Comparison of ENCODE assay signal across 14 cellular contexts in the genomic region with DNA sequence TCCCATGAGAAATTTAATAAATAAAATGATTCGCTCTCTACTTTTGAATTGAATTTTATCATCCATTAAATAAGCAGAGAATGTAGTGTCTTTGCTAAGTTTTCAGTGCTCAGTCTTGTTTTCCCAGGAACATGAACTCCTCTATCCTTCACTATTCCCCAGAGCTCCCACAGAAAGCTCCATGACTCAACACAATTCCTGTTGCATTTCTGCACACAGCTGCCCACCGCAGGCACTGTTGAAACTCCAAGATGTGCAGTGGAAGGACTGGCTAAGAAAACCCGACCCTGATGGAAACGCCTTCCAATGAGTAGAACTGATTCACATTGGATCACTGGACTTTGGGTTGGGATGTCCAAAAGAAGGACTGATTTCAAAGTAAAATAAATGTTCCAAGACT.
DNase-seq lines count a peak whose midpoint lies in the region; ATAC-seq and TF ChIP-seq lines count a peak whose summit lies in the region.
"Had no signal": no experiment of that assay in that cellular context is flagged by ENCODE, and none has a peak within 500 bp of the region (broad histone marks: within the 10 kb centered on the region; RNA-seq: fewer than 3 reads in every experiment).

No MANE protein-coding gene starts in this region.

- peaks cover 5% of the 10 kb centered on the region for H3K9me3 Mint-ChIP-seq in activated naive CD4-positive, alpha-beta T cell treated with anti-CD3 and anti-CD28 coated beads, Interleukin-2, amount 50 U/mL, for 24 hours
- H3K9me3 Mint-ChIP-seq in activated naive CD8-positive, alpha-beta T cell treated with anti-CD3 and anti-CD28 coated beads, Interleukin-2, amount 50 U/mL, for 24 hours = no peaks in the 10 kb centered on the region
- H3K9me3 Mint-ChIP-seq: dendritic cell treated with granulocyte-macrophage colony-stimulating factor and Interleukin-4, amounts not matched to agents 40 ng/mL and 50 ng/mL, for 4 days; memory B cell had no signal

- TF ChIP-seq CTCF in heart right ventricle (IDR thresholded peaks at IDR 0.05) = no peak

- peak overlapping the region; percentile 96 for H3K27ac Mint-ChIP-seq in activated naive CD4-positive, alpha-beta T cell treated with anti-CD3 and anti-CD28 coated beads, Interleukin-2, amount 50 U/mL, for 24 hours
- H3K27ac Mint-ChIP-seq in activated naive CD8-positive, alpha-beta T cell treated with anti-CD3 and anti-CD28 coated beads, Interleukin-2, amount 50 U/mL, for 24 hours = peak overlapping the region; percentile 93
- H3K27ac Mint-ChIP-seq: dendritic cell treated with granulocyte-macrophage colony-stimulating factor and Interleukin-4, amounts not matched to agents 40 ng/mL and 50 ng/mL, for 4 days; memory B cell had no signal

- no peak for DNase-seq in activated naive CD4-positive, alpha-beta T cell treated with anti-CD3 and anti-CD28 coated beads, Interleukin-2, amount 50 U/mL, for 16 hours
- no peak for DNase-seq in activated naive CD8-positive, alpha-beta T cell treated with anti-CD3 and anti-CD28 coated beads, Interleukin-2, amount 50 U/mL, for 24 hours
- DNase-seq in heart right ventricle (no peak), smooth muscle cell of the brain vasculature (ENCODE audit: low read depth, low spot score) (peak; percentile 64), NCI-H345 (lab: John Stamatoyannopoulos, UW) (no peak), NCI-H1092 treated with DMSO at 0.1 percent for 48 hours (lab: John Stamatoyannopoulos, UW) (no peak)
- DNase-seq: esophagus squamous epithelium, HCEC 1CT, NCI-H2081 treated with DMSO at 0.1 percent for 48 hours, ovary had no signal

- peaks cover 2 to 17% (median 10%) of the 10 kb centered on the region in 9 donors for H3K4me1 ChIP-seq in heart right ventricle

- no peaks in the 10 kb centered on the region for H3K27me3 Mint-ChIP-seq in activated naive CD4-positive, alpha-beta T cell treated with anti-CD3 and anti-CD28 coated beads, Interleukin-2, amount 50 U/mL, for 24 hours
- H3K27me3 Mint-ChIP-seq in activated naive CD8-positive, alpha-beta T cell treated with anti-CD3 and anti-CD28 coated beads, Interleukin-2, amount 50 U/mL, for 24 hours = no peaks in the 10 kb centered on the region
- H3K27me3 Mint-ChIP-seq: dendritic cell treated with granulocyte-macrophage colony-stimulating factor and Interleukin-4, amounts not matched to agents 40 ng/mL and 50 ng/mL, for 4 days; memory B cell had no signal

- 75% methylated on average over 4 of the region's 4 CpGs for WGBS in heart right ventricle, 2 donors

- intact Hi-C loops in heart right ventricle (cut with DNase I) = loop anchor here in 1 of 10 donors (10.0 kb wide), 1 partner anchor 57 kb away; no protein-coding TSS in a partner anchor

- H3K27ac ChIP-seq in heart right ventricle = peak overlapping the region in 2 of 10 donors; percentile 20 to 21
- H3K27ac ChIP-seq: esophagus squamous epithelium, ovary had no signal

- no peaks in the 10 kb centered on the region for H3K9me3 ChIP-seq in heart right ventricle
- H3K9me3 ChIP-seq: esophagus squamous epithelium, ovary had no signal

- H3K4me3 Mint-ChIP-seq in activated naive CD4-positive, alpha-beta T cell treated with anti-CD3 and anti-CD28 coated beads, Interleukin-2, amount 50 U/mL, for 24 hours = no peak overlapping the region
- H3K4me3 Mint-ChIP-seq in activated naive CD8-positive, alpha-beta T cell treated with anti-CD3 and anti-CD28 coated beads, Interleukin-2, amount 50 U/mL, for 24 hours = no peak overlapping the region
- H3K4me3 Mint-ChIP-seq: dendritic cell treated with granulocyte-macrophage colony-stimulating factor and Interleukin-4, amounts not matched to agents 40 ng/mL and 50 ng/mL, for 4 days; memory B cell had no signal

- H3K4me3 ChIP-seq in heart right ventricle = no peak overlapping the region
- H3K4me3 ChIP-seq: esophagus squamous epithelium, ovary had no signal

- H3K4me1 Mint-ChIP-seq in activated naive CD4-positive, alpha-beta T cell treated with anti-CD3 and anti-CD28 coated beads, Interleukin-2, amount 50 U/mL, for 24 hours = peaks cover 80% of the 10 kb centered on the region
- peaks cover 68% of the 10 kb centered on the region for H3K4me1 Mint-ChIP-seq in activated naive CD8-positive, alpha-beta T cell treated with anti-CD3 and anti-CD28 coated beads, Interleukin-2, amount 50 U/mL, for 24 hours

- H3K36me3 ChIP-seq in heart right ventricle = no peaks in the 10 kb centered on the region
- H3K36me3 ChIP-seq: esophagus squamous epithelium, ovary had no signal

- H3K36me3 Mint-ChIP-seq in activated naive CD4-positive, alpha-beta T cell treated with anti-CD3 and anti-CD28 coated beads, Interleukin-2, amount 50 U/mL, for 24 hours = peaks cover 8% of the 10 kb centered on the region
- peaks cover 4% of the 10 kb centered on the region for H3K36me3 Mint-ChIP-seq in activated naive CD8-positive, alpha-beta T cell treated with anti-CD3 and anti-CD28 coated beads, Interleukin-2, amount 50 U/mL, for 24 hours (ENCODE audit: low read depth)
- H3K36me3 Mint-ChIP-seq: memory B cell had no signal

- no peak for ATAC-seq in activated naive CD8-positive, alpha-beta T cell treated with anti-CD3 and anti-CD28 coated beads, Interleukin-2, amount 50 U/mL, for 24 hours
- ATAC-seq in heart right ventricle = peak in 7 of 8 donors; percentile 54 to 86 (median 70)
- ATAC-seq in HG03571 (IDR thresholded peaks at IDR 0.05; ENCODE audit: unreplicated experiment) = no peak

- peaks cover 0 to 3% (median 0%) of the 10 kb centered on the region in 7 donors for H3K27me3 ChIP-seq in heart right ventricle
- H3K27me3 ChIP-seq: esophagus squamous epithelium, ovary had no signal

Comparison
In these comparisons a context has a peak if more than half of its experiments do, and no peak if none do; other contexts are left out.
1. ATAC-seq: peak in heart right ventricle (7 of 8); none in activated naive CD8-positive, alpha-beta T cell treated with anti-CD3 and anti-CD28 coated beads, Interleukin-2, amount 50 U/mL, for 24 hours (single experiment) and HG03571 (single experiment).